ENCODE assay signal across 8 cellular contexts in the genomic region with DNA sequence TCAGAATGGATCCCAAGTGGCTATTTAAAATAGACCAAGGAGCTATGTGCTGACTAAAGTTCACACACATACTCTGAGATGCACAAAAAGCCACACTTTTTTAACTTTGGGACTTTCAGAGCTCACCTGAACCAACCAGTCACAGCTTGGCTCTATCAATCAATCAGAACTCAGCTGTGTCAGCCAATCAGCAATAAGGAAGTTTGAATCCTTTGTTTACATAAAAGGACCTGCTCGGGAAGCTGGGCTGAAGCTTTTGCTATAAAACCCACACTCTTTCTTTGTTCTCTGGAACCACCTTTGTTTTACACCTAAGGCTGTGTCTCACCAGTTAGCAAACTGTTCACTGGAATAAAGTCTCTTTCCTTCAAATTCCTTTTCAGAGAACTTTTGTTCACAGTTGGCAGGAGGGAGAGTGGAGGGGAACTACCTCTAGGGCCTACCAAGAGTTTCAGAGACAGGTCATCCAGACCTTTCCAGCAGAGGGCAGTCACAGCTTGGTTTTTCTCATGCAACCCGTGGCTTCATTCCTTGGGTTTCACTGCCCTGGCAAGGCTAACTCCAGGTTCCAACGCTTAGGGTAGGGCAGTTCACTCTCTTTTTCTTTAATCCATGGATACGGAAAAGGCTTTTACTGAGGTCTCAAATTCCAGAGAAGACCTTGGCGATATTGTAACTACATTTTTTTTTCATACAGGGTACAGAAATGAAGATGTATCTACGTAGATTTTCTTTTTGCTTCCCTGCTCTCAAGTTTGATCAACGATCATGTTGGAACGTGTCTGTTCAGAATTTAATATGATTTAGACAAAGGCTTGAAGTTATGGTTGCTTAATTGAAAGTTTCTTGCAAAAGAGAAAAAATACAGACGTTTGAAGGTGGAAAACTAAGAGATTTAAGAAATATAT.
DNase-seq lines count a peak whose midpoint lies in the region; ATAC-seq lines count a peak whose summit lies in the region.

No MANE protein-coding gene starts in this region.

- DNase-seq in AG08395 (ENCODE audit: low spot score): peak; percentile 83
- peak; percentile 65 for DNase-seq in NCI-H226
- peak; percentile 63 to 64 for DNase-seq in activated CD4-positive, alpha-beta T cell treated with anti-CD3 and anti-CD28 coated beads for 24 hours (ENCODE audit: low read depth in 2 of 2)
- DNase-seq in cerebellum (ENCODE audit: low spot score): peak; percentile 79
- DNase-seq in kidney tubule cell (ENCODE audit: low spot score): peak; percentile 82
- DNase-seq in stimulated activated CD4-positive, alpha-beta T cell treated with anti-CD3 and anti-CD28 coated beads, Interleukin-2, amount 100 ng/mL, for 4 hours (ENCODE audit: low read depth): peak; percentile 65

- peak; percentile 88 for ATAC-seq in GM18868 (IDR thresholded peaks at IDR 0.05; ENCODE audit: unreplicated experiment)
- ATAC-seq in HG03108 (IDR thresholded peaks at IDR 0.05; ENCODE audit: unreplicated experiment): peak; percentile 79

Comparison
In these comparisons a context has a peak if more than half of its experiments do, and no peak if none do; other contexts are left out.
1. Peak in every context shown above with its lines: DNase-seq and ATAC-seq.